1 cellular context compared by ENCODE assay signal in genomic region chr17:47931848-47932247, GRCh38.
TF ChIP-seq lines count a peak whose summit lies in the region.

No MANE protein-coding gene starts in this region.

TF ChIP-seq in HepG2, 621 proteins besides CTCF, POLR2A, EP300 and RAD21 (continued from another document and continues in another):
- TF ChIP-seq ZNF407 (CRISPR knock-in tag; IDR thresholded peaks at IDR 0.05; ENCODE audit: not compliant biosample characterization) (peak; percentile 32), TOE1 (CRISPR knock-in tag; IDR thresholded peaks at IDR 0.05) (no peak), ELF3 (CRISPR knock-in tag; IDR thresholded peaks at IDR 0.05) (0 out of 2 replicates have a peak, but pooled peaks have one; percentile 9), ZNF205 (CRISPR knock-in tag; IDR thresholded peaks at IDR 0.05) (no peak), HOXA9 (CRISPR knock-in tag; IDR thresholded peaks at IDR 0.05; ENCODE audit: borderline replicate concordance) (no peak), ZNF619 (CRISPR knock-in tag; IDR thresholded peaks at IDR 0.05) (no peak), PLRG1 (conservative IDR thresholded peaks at IDR 0.05) (no peak), DPF2 (CRISPR knock-in tag; IDR thresholded peaks at IDR 0.05; ENCODE audit: borderline replicate concordance, low read depth) (peak; percentile 52; the same call in 1 of the 2 replicates), ZNF777 (CRISPR knock-in tag; IDR thresholded peaks at IDR 0.05) (no peak), RARA (CRISPR knock-in tag; IDR thresholded peaks at IDR 0.05) (peak; percentile 47), HMG20A (CRISPR knock-in tag; IDR thresholded peaks at IDR 0.05; ENCODE audit: borderline replicate concordance) (peak; percentile 16; the same call in 1 of the 2 replicates), ZSCAN5A (CRISPR knock-in tag; IDR thresholded peaks at IDR 0.05; ENCODE audit: borderline replicate concordance) (no peak), NKX3-1 (CRISPR knock-in tag; IDR thresholded peaks at IDR 0.05) (no peak), ZBTB2 (CRISPR knock-in tag; IDR thresholded peaks at IDR 0.05; ENCODE audit: low read depth) (no peak), PRDM4 (CRISPR knock-in tag; IDR thresholded peaks at IDR 0.05; ENCODE audit: borderline replicate concordance) (no peak), KDM5B (CRISPR knock-in tag; IDR thresholded peaks at IDR 0.05; ENCODE audit: borderline replicate concordance) (no peak), ZNF337 (CRISPR knock-in tag; IDR thresholded peaks at IDR 0.05; ENCODE audit: borderline replicate concordance, low read depth) (no peak), MTERF4 (CRISPR knock-in tag; IDR thresholded peaks at IDR 0.05) (no peak), ZHX2 (IDR thresholded peaks at IDR 0.05; ENCODE audit: low read depth) (no peak), ZHX2 (CRISPR knock-in tag; IDR thresholded peaks at IDR 0.05; ENCODE audit: borderline replicate concordance) (no peak), ZNF839 (CRISPR knock-in tag; IDR thresholded peaks at IDR 0.05; ENCODE audit: borderline replicate concordance) (no peak), SIX4 (CRISPR knock-in tag; IDR thresholded peaks at IDR 0.05) (no peak), ATF7-NPFF (CRISPR knock-in tag; IDR thresholded peaks at IDR 0.05; ENCODE audit: low read depth) (0 out of 2 replicates have a peak, but pooled peaks have one; percentile 58), TFDP2 (CRISPR knock-in tag; IDR thresholded peaks at IDR 0.05) (peak; percentile 33; the same call in 1 of the 2 replicates), CREB3 (CRISPR knock-in tag; IDR thresholded peaks at IDR 0.05) (no peak), FOXO4 (CRISPR knock-in tag; conservative IDR thresholded peaks at IDR 0.05) (0 out of 2 replicates have a peak, but pooled peaks have one; percentile 92)
